ENCODE assay signal across 16 cellular contexts in the genomic region with DNA sequence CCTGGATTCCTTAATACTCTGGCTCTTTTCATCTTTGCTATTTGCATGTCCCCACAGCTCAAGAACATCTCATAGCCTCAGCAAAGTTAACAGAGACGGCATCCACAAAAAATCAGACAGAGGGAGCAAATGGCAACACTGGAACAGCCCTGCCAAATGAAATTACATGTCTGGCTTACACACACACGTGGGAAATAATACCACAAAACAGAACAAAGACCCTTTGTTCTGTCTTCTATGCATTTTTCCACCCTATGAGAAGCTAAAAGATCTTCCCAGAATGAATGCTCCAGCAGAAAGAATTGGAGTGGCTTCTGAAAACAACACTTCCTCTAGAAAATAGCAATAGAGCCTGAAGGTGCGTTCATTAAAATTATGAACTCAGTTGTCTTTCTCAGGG.
DNase-seq lines count a peak whose midpoint lies in the region; ATAC-seq and TF ChIP-seq lines count a peak whose summit lies in the region.
"Had no signal": no experiment of that assay in that cellular context is flagged by ENCODE, and none has a peak within 500 bp of the region (broad histone marks: within the 10 kb centered on the region; RNA-seq: fewer than 3 reads in every experiment).

No MANE protein-coding gene starts in this region.

- H3K9me3 ChIP-seq in BE2C (no peaks in the 10 kb centered on the region), neural cell (ENCODE audit: low read length) (no peaks in the 10 kb centered on the region), Peyer's patch (no peaks in the 10 kb centered on the region), psoas muscle (no peaks in the 10 kb centered on the region)

- no peak for DNase-seq in BE2C
- DNase-seq in NCI-H526 (lab: John Stamatoyannopoulos, UW): peak; percentile 21 to 57
- no peak for DNase-seq in epithelial cell of prostate (ENCODE audit: low read depth, low spot score)
- no peak for DNase-seq in Peyer's patch
- DNase-seq in psoas muscle: no peak
- no peak for DNase-seq in amygdala (lab: John Stamatoyannopoulos, UW)
- DNase-seq: Karpas-422, MM.1S, NCI-H1092, NCI-H1436 treated with DMSO at 0.1 percent for 48 hours, NCI-H2029 treated with DMSO at 0.1 percent for 48 hours, NCI-H446, OCI-M1 had no signal

- no peak for TF ChIP-seq CTCF in BE2C (IDR thresholded peaks at IDR 0.05; ENCODE audit: low read depth, low read length)
- no peak for TF ChIP-seq CTCF in neural cell (IDR thresholded peaks at IDR 0.05; ENCODE audit: poor library complexity, severe bottlenecking)
- no peak for TF ChIP-seq CTCF in Peyer's patch (IDR thresholded peaks at IDR 0.05)
- TF ChIP-seq CTCF in psoas muscle (IDR thresholded peaks at IDR 0.05): no peak

- H3K9ac ChIP-seq in neural cell (ENCODE audit: low read length): no peak overlapping the region

- no peaks in the 10 kb centered on the region for H3K36me3 ChIP-seq in BE2C
- H3K36me3 ChIP-seq in neural cell (ENCODE audit: insufficient read depth, low read length): no peaks in the 10 kb centered on the region
- H3K36me3 ChIP-seq in Peyer's patch: no peaks in the 10 kb centered on the region
- H3K36me3 ChIP-seq in psoas muscle (ENCODE audit: insufficient read depth in 1 of 2, low read depth in 1 of 2): no peaks in the 10 kb centered on the region

- no peak for TF ChIP-seq EP300 in neural cell (conservative IDR thresholded peaks at IDR 0.05; ENCODE audit: poor library complexity, severe bottlenecking)

- H3K27ac ChIP-seq in epithelial cell of prostate: peak overlapping the region; percentile 31
- H3K27ac ChIP-seq in neural cell (ENCODE audit: low read length): peak overlapping the region; percentile 25
- H3K27ac ChIP-seq in Peyer's patch: no peak overlapping the region
- no peak overlapping the region for H3K27ac ChIP-seq in psoas muscle
- H3K27ac ChIP-seq: HL-60 had no signal

- no peaks in the 10 kb centered on the region for H3F3A ChIP-seq in neural cell (ENCODE audit: insufficient read depth, low read length, poor library complexity, severe bottlenecking)

- H3K4me3 ChIP-seq in BE2C (ENCODE audit: low read depth, low read length): peak overlapping the region; percentile 26; the same call in 1 of the 2 replicates
- H3K4me3 ChIP-seq in neural cell (ENCODE audit: low read length): no peak overlapping the region
- H3K4me3 ChIP-seq in Peyer's patch: no peak overlapping the region
- H3K4me3 ChIP-seq in psoas muscle: no peak overlapping the region

- ATAC-seq in psoas muscle (no peak), HG03108 (IDR thresholded peaks at IDR 0.05; ENCODE audit: unreplicated experiment) (no peak)

- TF ChIP-seq RAD21 in neural cell (conservative IDR thresholded peaks at IDR 0.05): no peak

- intact Hi-C loops in psoas muscle (cut with DNase I): no loop called here

- no peak for TF ChIP-seq POLR2A in Peyer's patch (IDR thresholded peaks at IDR 0.05)

- WGBS in psoas muscle, 3 donors: 53 to 64% (median 62%) methylated on average over 3 of the region's 3 CpGs

- H2AFZ ChIP-seq in neural cell (ENCODE audit: low read depth, low read length): no peak overlapping the region

- no peaks in the 10 kb centered on the region for H3K79me2 ChIP-seq in neural cell (replicated peaks; ENCODE audit: insufficient read depth, low read length)

- H3K27me3 ChIP-seq in BE2C (no peaks in the 10 kb centered on the region), neural cell (ENCODE audit: insufficient read depth, low read depth, low read length) (no peaks in the 10 kb centered on the region), Peyer's patch (no peaks in the 10 kb centered on the region), psoas muscle (ENCODE audit: insufficient read depth in 3 of 3, low read length in 2 of 3) (no peaks in the 10 kb centered on the region)

- no peaks in the 10 kb centered on the region for H3K4me1 ChIP-seq in BE2C
- H3K4me1 ChIP-seq in Peyer's patch: peaks cover 0 to 6% (median 0%) of the 10 kb centered on the region in 4 donors
- peaks cover 11% of the 10 kb centered on the region for H3K4me1 ChIP-seq in psoas muscle

- no peak overlapping the region for H3K4me2 ChIP-seq in neural cell (ENCODE audit: low read length)

- H4K20me1 ChIP-seq in neural cell (ENCODE audit: insufficient read depth): no peaks in the 10 kb centered on the region

- no peaks in the 10 kb centered on the region for H3K9me2 ChIP-seq in neural cell (ENCODE audit: insufficient read depth, low read length)

TF ChIP-seq in neural cell, 6 proteins besides CTCF, POLR2A, EP300 and RAD21:
- TF ChIP-seq, protein P1, sequence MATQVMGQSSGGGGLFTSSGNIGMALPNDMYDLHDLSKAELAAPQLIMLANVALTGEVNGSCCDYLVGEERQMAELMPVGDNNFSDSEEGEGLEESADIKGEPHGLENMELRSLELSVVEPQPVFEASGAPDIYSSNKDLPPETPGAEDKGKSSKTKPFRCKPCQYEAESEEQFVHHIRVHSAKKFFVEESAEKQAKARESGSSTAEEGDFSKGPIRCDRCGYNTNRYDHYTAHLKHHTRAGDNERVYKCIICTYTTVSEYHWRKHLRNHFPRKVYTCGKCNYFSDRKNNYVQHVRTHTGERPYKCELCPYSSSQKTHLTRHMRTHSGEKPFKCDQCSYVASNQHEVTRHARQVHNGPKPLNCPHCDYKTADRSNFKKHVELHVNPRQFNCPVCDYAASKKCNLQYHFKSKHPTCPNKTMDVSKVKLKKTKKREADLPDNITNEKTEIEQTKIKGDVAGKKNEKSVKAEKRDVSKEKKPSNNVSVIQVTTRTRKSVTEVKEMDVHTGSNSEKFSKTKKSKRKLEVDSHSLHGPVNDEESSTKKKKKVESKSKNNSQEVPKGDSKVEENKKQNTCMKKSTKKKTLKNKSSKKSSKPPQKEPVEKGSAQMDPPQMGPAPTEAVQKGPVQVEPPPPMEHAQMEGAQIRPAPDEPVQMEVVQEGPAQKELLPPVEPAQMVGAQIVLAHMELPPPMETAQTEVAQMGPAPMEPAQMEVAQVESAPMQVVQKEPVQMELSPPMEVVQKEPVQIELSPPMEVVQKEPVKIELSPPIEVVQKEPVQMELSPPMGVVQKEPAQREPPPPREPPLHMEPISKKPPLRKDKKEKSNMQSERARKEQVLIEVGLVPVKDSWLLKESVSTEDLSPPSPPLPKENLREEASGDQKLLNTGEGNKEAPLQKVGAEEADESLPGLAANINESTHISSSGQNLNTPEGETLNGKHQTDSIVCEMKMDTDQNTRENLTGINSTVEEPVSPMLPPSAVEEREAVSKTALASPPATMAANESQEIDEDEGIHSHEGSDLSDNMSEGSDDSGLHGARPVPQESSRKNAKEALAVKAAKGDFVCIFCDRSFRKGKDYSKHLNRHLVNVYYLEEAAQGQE (IDR thresholded peaks at IDR 0.05; ENCODE audit: borderline replicate concordance): no peak
- TF ChIP-seq EZH2 (IDR thresholded peaks at IDR 0.05; ENCODE audit: borderline replicate concordance, insufficient read depth, low read length, poor library complexity, severe bottlenecking): no peak
- TF ChIP-seq MXI1 (conservative IDR thresholded peaks at IDR 0.05; ENCODE audit: poor library complexity, severe bottlenecking): no peak
- TF ChIP-seq POLR2AphosphoS5 (IDR thresholded peaks at IDR 0.05): no peak
- TF ChIP-seq TAF1 (IDR thresholded peaks at IDR 0.05; ENCODE audit: low read depth): no peak
- TF ChIP-seq SMC3 (conservative IDR thresholded peaks at IDR 0.05; ENCODE audit: poor library complexity): no peak
TF ChIP-seq in neural cell: peak in this region for 0.

Comparison
In these comparisons a context has a peak if more than half of its experiments do, and no peak if none do; other contexts are left out.
1. DNase-seq: peak in NCI-H526 (2 of 2); none in BE2C (single experiment), epithelial cell of prostate (single experiment), Peyer's patch (0 of 3), psoas muscle (0 of 2) and amygdala (0 of 56).
2. H3K27ac ChIP-seq: peak in epithelial cell of prostate (single experiment) and neural cell (single experiment); none in Peyer's patch (0 of 4) and psoas muscle (single experiment).